ENCODE assay signal across 21 cellular contexts in the genomic region with DNA sequence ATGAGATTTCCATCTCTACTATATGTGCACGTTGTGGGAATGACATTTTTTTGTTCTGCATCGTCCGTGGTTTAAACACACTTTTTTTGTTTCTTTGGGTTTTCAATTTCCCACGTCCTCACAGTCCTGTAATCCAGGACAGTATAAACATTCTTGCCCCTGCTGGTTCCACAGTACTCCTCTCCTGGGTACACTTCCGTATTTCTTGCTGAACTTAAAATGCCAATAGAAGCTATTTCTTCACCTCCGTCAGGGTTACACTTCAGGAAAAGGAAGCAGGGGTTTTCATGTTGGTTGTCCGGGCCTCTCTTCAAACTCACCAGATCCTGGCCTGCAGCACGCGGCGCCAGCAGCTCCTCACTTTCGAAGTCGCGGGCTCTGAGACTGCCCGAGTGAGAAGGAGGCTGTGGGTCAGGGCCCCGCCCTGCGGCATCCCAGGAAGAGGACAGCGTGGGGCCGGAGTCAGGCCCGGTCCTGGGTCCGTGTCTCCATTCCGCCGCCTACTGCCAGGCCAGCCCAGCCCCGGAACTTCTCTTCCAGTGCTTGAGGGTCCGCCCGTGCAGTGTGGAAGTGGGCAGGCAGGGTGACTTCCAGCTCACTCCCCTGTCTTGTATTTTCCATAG. TPM values are rescaled to one million over a fixed set of nuclear protein-coding genes. Genes with fewer than 3 reads are reported as not detected.
"Had no signal": no experiment of that assay in that cellular context is flagged by ENCODE, and none has a peak within 500 bp of the region (broad histone marks: within the 10 kb centered on the region; RNA-seq: fewer than 3 reads in every experiment).

No MANE protein-coding gene starts in this region.

- H3K9me3 ChIP-seq: lower lobe of right lung had no signal

- DNase-seq: activated B cell treated with CpG ODN at 0.5 μM for 24 hours; activated CD4-positive, alpha-beta T cell treated with anti-CD3 and anti-CD28 coated beads for 48 hours; activated CD8-positive, alpha-beta memory T cell treated with anti-CD3 and anti-CD28 coated beads, Interleukin-2, amount 50 U/mL, for 48 hours; activated CD8-positive, alpha-beta T cell treated with anti-CD3 and anti-CD28 coated beads for 36 hours; activated naive CD8-positive, alpha-beta T cell treated with anti-CD3 and anti-CD28 coated beads, Interleukin-2, amount 10 ng/mL, durations not matched to agents 7 days and 5 days; activated T-cell treated with anti-CD3 and anti-CD28 coated beads, Interleukin-2, amount 50 U/mL, for 72 hours; brain microvascular endothelial cell; effector CD8-positive, alpha-beta T cell; head of caudate nucleus; left cardiac atrium; lower lobe of right lung; midbrain; naive B cell; stimulated activated CD4-positive, alpha-beta T cell treated with anti-CD3 and anti-CD28 coated beads, Interleukin-15, amount 100 ng/mL, for 24 hours; stimulated activated CD4-positive, alpha-beta T cell treated with anti-CD3 and anti-CD28 coated beads, Interleukin-4, amount 100 ng/mL, for 1 hour; stimulated activated naive CD4-positive, alpha-beta T cell treated with Interleukin-2 at 50 U/mL for 16 hours; substantia nigra; T-helper 17 cell had no signal

- H3K9me3 Mint-ChIP-seq: activated B cell treated with CpG ODN at 0.5 μM for 24 hours; activated CD8-positive, alpha-beta T cell treated with anti-CD3 and anti-CD28 coated beads for 36 hours; activated naive CD8-positive, alpha-beta T cell treated with anti-CD3 and anti-CD28 coated beads, Interleukin-2, amount 10 ng/mL, durations not matched to agents 7 days and 5 days; activated T-cell treated with anti-CD3 and anti-CD28 coated beads, Interleukin-2, amount 50 U/mL, for 72 hours; naive B cell had no signal

- H3K36me3 Mint-ChIP-seq: activated naive CD8-positive, alpha-beta T cell treated with anti-CD3 and anti-CD28 coated beads, Interleukin-2, amount 10 ng/mL, durations not matched to agents 7 days and 5 days; naive B cell; type B pancreatic cell had no signal

- H3K27me3 ChIP-seq: brain microvascular endothelial cell had no signal

- H3K4me3 Mint-ChIP-seq: activated B cell treated with CpG ODN at 0.5 μM for 24 hours; activated CD8-positive, alpha-beta T cell treated with anti-CD3 and anti-CD28 coated beads for 36 hours; activated naive CD8-positive, alpha-beta T cell treated with anti-CD3 and anti-CD28 coated beads, Interleukin-2, amount 10 ng/mL, durations not matched to agents 7 days and 5 days; activated T-cell treated with anti-CD3 and anti-CD28 coated beads, Interleukin-2, amount 50 U/mL, for 72 hours; naive B cell; T-helper 17 cell; type B pancreatic cell had no signal

- H3K27ac ChIP-seq: brain microvascular endothelial cell, lower lobe of right lung had no signal

- H3K36me3 ChIP-seq: brain microvascular endothelial cell, lower lobe of right lung had no signal

- H3K27me3 Mint-ChIP-seq: type B pancreatic cell had no signal

- H3K27ac Mint-ChIP-seq: activated B cell treated with CpG ODN at 0.5 μM for 24 hours; activated CD8-positive, alpha-beta T cell treated with anti-CD3 and anti-CD28 coated beads for 36 hours; activated naive CD8-positive, alpha-beta T cell treated with anti-CD3 and anti-CD28 coated beads, Interleukin-2, amount 10 ng/mL, durations not matched to agents 7 days and 5 days; activated T-cell treated with anti-CD3 and anti-CD28 coated beads, Interleukin-2, amount 50 U/mL, for 72 hours; T-helper 17 cell; type B pancreatic cell had no signal

- ATAC-seq: activated CD8-positive, alpha-beta T cell treated with anti-CD3 and anti-CD28 coated beads for 36 hours; activated T-cell treated with anti-CD3 and anti-CD28 coated beads, Interleukin-2, amount 50 U/mL, for 72 hours; T-helper 17 cell had no signal

- H3K4me3 ChIP-seq: lower lobe of right lung had no signal

- H3K4me1 Mint-ChIP-seq: activated naive CD8-positive, alpha-beta T cell treated with anti-CD3 and anti-CD28 coated beads, Interleukin-2, amount 10 ng/mL, durations not matched to agents 7 days and 5 days; naive B cell; T-helper 17 cell had no signal

RNA-seq across cellular contexts. Expression of gene TM4SF4, which starts 9.7 kb away (rescaled TPM):
- total RNA-seq: activated B cell treated with CpG ODN at 0.5 μM for 24 hours; activated CD8-positive, alpha-beta T cell treated with anti-CD3 and anti-CD28 coated beads for 36 hours; activated naive CD8-positive, alpha-beta T cell treated with anti-CD3 and anti-CD28 coated beads, Interleukin-2, amount 10 ng/mL, durations not matched to agents 7 days and 5 days; activated T-cell treated with anti-CD3 and anti-CD28 coated beads, Interleukin-2, amount 50 U/mL, for 72 hours; endothelial cell of umbilical vein; frontal cortex; lower lobe of right lung; T-helper 17 cell had no signal
- polyA plus RNA-seq: endothelial cell of umbilical vein had no signal
